ENCODE assay signal across 8 cellular contexts in the genomic region with DNA sequence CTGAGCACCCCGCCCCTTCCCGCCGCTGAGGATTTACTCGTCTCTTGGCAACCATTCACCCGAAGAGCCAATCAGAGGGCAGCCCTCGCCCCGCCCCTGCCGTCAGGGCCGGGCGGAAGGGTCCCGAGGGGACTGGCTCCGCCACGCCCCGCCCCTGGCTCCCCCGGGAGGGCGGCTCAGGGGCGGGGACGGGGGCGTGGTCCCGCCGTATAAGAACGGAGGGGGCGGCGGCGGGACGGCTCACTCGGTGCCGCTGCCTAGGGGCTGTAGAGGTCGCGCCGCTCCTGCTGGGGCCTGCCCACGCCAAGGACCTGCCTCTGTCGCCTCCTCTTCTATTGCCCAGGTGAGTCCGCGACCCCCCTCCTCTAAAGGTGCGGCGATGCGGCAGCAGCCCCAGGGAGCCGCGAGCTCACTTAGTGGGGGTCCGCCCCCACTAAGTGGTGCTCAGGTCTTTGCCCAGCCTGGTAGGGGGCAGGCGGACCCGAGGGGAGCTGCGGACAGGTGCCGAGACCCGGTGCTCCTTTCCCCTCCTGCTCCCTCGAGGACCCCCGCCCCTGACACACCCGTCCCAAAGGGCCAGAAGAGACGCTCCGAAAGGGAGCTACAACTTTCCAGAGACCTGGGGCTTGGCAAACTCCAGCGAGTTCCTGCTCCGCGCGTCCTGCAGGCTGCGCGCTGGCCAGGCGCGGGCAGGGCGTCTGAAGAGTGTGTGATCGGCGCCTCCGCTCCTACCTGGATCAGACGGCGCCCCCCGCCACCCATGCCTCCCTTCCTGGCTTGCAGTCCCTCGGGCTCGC. TPM values are rescaled to one million over a fixed set of nuclear protein-coding genes. Genes with fewer than 3 reads are reported as not detected.
DNase-seq lines count a peak whose midpoint lies in the region; ATAC-seq, FAIRE-seq and TF ChIP-seq lines count a peak whose summit lies in the region.

A gene (plus strand): TSS at position 238 of the 797 bp plus-strand sequence. CDS start 16,821 bp downstream, outside the sequence.

- peak; percentile 100 for DNase-seq in Daoy (ENCODE audit: low read depth)
- peak; percentile 99 for DNase-seq in GM23248
- peak; percentile 98 for DNase-seq in Karpas-422
- peak; percentile 84 for DNase-seq in RCC 7860 (ENCODE audit: low spot score)
- peak; percentile 99 for DNase-seq in activated T-helper 1 cell treated with Interleukin-2 at 50 U/mL for 16 hours (ENCODE audit: low read depth)
- peak; percentile 93 to 95 for DNase-seq in fibroblast of lung (ENCODE audit: low read depth in 2 of 2)
- peak; percentile 99 for DNase-seq in naive B cell
- peak; percentile 93 to 96 for DNase-seq in stimulated activated CD8-positive, alpha-beta memory T cell treated with anti-CD3 and anti-CD28 coated beads, Interleukin-7, amount 100 ng/mL, for 48 hours (ENCODE audit: extremely low read depth in 1 of 2, low read depth in 1 of 2)

- no peaks in the 10 kb centered on the region for H3K79me2 ChIP-seq in GM23248 (ENCODE audit: insufficient read depth)
- no peaks in the 10 kb centered on the region for H3K79me2 ChIP-seq in Karpas-422 (ENCODE audit: low read length)
- no peaks in the 10 kb centered on the region for H3K79me2 ChIP-seq in fibroblast of lung (ENCODE audit: control insufficient read depth, insufficient read depth, low read length)

- peak; percentile 75 to 80 for ATAC-seq in naive B cell (ENCODE audit: low read depth in 2 of 2)

- H3K9me3 ChIP-seq in GM23248 (ENCODE audit: low read depth) (no peaks in the 10 kb centered on the region), Karpas-422 (ENCODE audit: low read length) (no peaks in the 10 kb centered on the region), fibroblast of lung (ENCODE audit: control insufficient read depth, insufficient read depth, low read depth, low read length) (no peaks in the 10 kb centered on the region)

- H3K27me3 ChIP-seq in GM23248 (replicated peaks; ENCODE audit: insufficient read depth) (0 out of 2 replicates have a peak, but pooled peaks cover 10% of the 10 kb centered on the region), Karpas-422 (ENCODE audit: low read length) (no peaks in the 10 kb centered on the region), fibroblast of lung (ENCODE audit: control insufficient read depth, insufficient read depth, low read length) (no peaks in the 10 kb centered on the region)

- H3K27ac Mint-ChIP-seq in naive B cell: peak within 1 kb of the TSS; percentile 99 to 100 (median 100)

- peaks cover 12 to 16% of the 10 kb centered on the region in 2 donors for H3K36me3 Mint-ChIP-seq in naive B cell

- H3K4me2 ChIP-seq in GM23248 (ENCODE audit: unreplicated experiment): peak within 1 kb of the TSS; percentile 94
- H3K4me2 ChIP-seq in Karpas-422 (ENCODE audit: low read depth, low read length, poor library complexity, severe bottlenecking): peak within 1 kb of the TSS; percentile 73
- peak within 1 kb of the TSS; percentile 98 for H3K4me2 ChIP-seq in fibroblast of lung (ENCODE audit: extremely low read depth, insufficient read depth, low read length)

- no peak for TF ChIP-seq CTCF in fibroblast of lung (conservative IDR thresholded peaks at IDR 0.05 in 1 of 2, IDR thresholded peaks at IDR 0.05 in 1 of 2; ENCODE audit: low read depth in 1 of 2, low read length in 2 of 2)

- H3K4me3 ChIP-seq in GM23248: peak within 1 kb of the TSS; percentile 81
- H3K4me3 ChIP-seq in Karpas-422 (ENCODE audit: low read length): peak within 1 kb of the TSS; percentile 71
- H3K4me3 ChIP-seq in fibroblast of lung (replicated peaks in 1 of 4; ENCODE audit: control extremely low read depth in 1 of 4, insufficient read depth in 1 of 4, low read depth in 3 of 4, low read length in 4 of 4): peak within 1 kb of the TSS; percentile 84 to 92 (median 90)

- H3K9me2 ChIP-seq in GM23248 (ENCODE audit: insufficient read depth) (no peaks in the 10 kb centered on the region), Karpas-422 (replicated peaks; ENCODE audit: insufficient read depth, low read length) (no peaks in the 10 kb centered on the region)

- no peaks in the 10 kb centered on the region for H3K9me3 Mint-ChIP-seq in naive B cell

- H3K36me3 ChIP-seq in GM23248 (ENCODE audit: low read depth) (no peaks in the 10 kb centered on the region), Karpas-422 (ENCODE audit: insufficient read depth, low read length) (no peaks in the 10 kb centered on the region), fibroblast of lung (ENCODE audit: control insufficient read depth, insufficient read depth, low read length) (no peaks in the 10 kb centered on the region)

- H3K27ac ChIP-seq in GM23248 (no peak within 1 kb of the TSS), Karpas-422 (ENCODE audit: low read length) (no peak within 1 kb of the TSS), fibroblast of lung (ENCODE audit: insufficient read depth, low read length) (peak within 1 kb of the TSS; percentile 41)

- H2AFZ ChIP-seq in GM23248 (peak within 1 kb of the TSS; percentile 94), Karpas-422 (ENCODE audit: low read length) (peak within 1 kb of the TSS; percentile 98), fibroblast of lung (ENCODE audit: low read length) (peak within 1 kb of the TSS; percentile 73)

- H3K9ac ChIP-seq in GM23248 (peak within 1 kb of the TSS; percentile 65), Karpas-422 (ENCODE audit: low read length) (peak within 1 kb of the TSS; percentile 55), fibroblast of lung (ENCODE audit: insufficient read depth, low read length) (peak within 1 kb of the TSS; percentile 59)

- in situ Hi-C loops in GM23248 (cut with MboI): no loop called here

- H3K4me3 Mint-ChIP-seq in naive B cell: peak within 1 kb of the TSS; percentile 97 to 100 (median 99)

- H4K20me1 ChIP-seq in GM23248 (ENCODE audit: insufficient read depth) (no peaks in the 10 kb centered on the region), Karpas-422 (ENCODE audit: insufficient read depth, low read depth, low read length) (no peaks in the 10 kb centered on the region; the same call in 1 of the 2 replicates), fibroblast of lung (ENCODE audit: control insufficient read depth, extremely low read depth, insufficient read depth, low read length) (no peaks in the 10 kb centered on the region)

- no peaks in the 10 kb centered on the region for H3K27me3 Mint-ChIP-seq in naive B cell

- peaks cover 46 to 56% (median 54%) of the 10 kb centered on the region in 3 donors for H3K4me1 Mint-ChIP-seq in naive B cell

- no peak for FAIRE-seq in RCC 7860 (lab: Jason Lieb, UNC)

- H3F3A ChIP-seq in GM23248 (ENCODE audit: insufficient read depth): no peaks in the 10 kb centered on the region

- 1 to 2% methylated on average over 45 to 52 of the region's 68 CpGs for WGBS in GM23248 (ENCODE audit: low coverage in 1 of 2, low lambda C conversion rate in 2 of 2, missing lambda C conversion rate in 2 of 2), 2 experiments

- H3K4me1 ChIP-seq in GM23248 (ENCODE audit: insufficient read depth): no peaks in the 10 kb centered on the region
- peaks cover 26% of the 10 kb centered on the region for H3K4me1 ChIP-seq in Karpas-422 (ENCODE audit: low read length)
- peaks cover 3% of the 10 kb centered on the region for H3K4me1 ChIP-seq in fibroblast of lung (ENCODE audit: control insufficient read depth, extremely low read depth, insufficient read depth, low read length)

RNA-seq across cellular contexts. Expression of the gene that starts here (rescaled TPM):
- under 0.01 TPM in 1 of 2 replicates, not detected in the other for total RNA-seq in Daoy (2014; rRNA removed; shearing (Covaris generic))
- 0.25 TPM in 1 of 2 replicates, not detected in the other for total RNA-seq in GM23248 (2014; rRNA removed; shearing (Covaris generic))
- 0.19 and 0.20 TPM in 2 replicates for polyA plus RNA-seq in GM23248 (2016; fragmentation: Nextera tagmentation; extraction: Ambion mirVana)
- total RNA-seq in Karpas-422 (2014; rRNA removed; shearing (Covaris generic); ENCODE audit: low replicate concordance): 0.14 and 0.60 TPM in 2 replicates
- 6.2 and 8.1 TPM in 2 replicates for total RNA-seq in fibroblast of lung
- 4.2 and 11.7 TPM in 2 replicates for polyA plus RNA-seq in fibroblast of lung
- polyA plus RNA-seq in fibroblast of lung (2012): 3.1 and 7.6 TPM in 2 replicates
- 7.0 and 22.6 TPM in 2 replicates for polyA minus RNA-seq in fibroblast of lung (ENCODE audit: low replicate concordance)
- polyA plus RNA-seq in naive B cell (ENCODE audit: low read depth in 6 of 6): 10 to 100 TPM; 55.9 to 92.4 (median 65.2) TPM

Comparison
In these comparisons a context has a peak if more than half of its experiments do, and no peak if none do; other contexts are left out.
1. RNA of the gene that starts here (polyA plus RNA-seq): 55.9 to 92.4 TPM in naive B cell; 3.1 to 11.7 TPM in fibroblast of lung and 0.19 to 0.20 TPM in GM23248; every median in the first group is over 4 times any median in the second.
2. Peak in DNase-seq in Daoy; RNA of the gene not detected or under 1 TPM.
3. Peak in DNase-seq, H3K4me3 ChIP-seq, H3K9ac ChIP-seq and H3K4me2 ChIP-seq in GM23248; RNA of the gene not detected or under 1 TPM.
4. Peak in DNase-seq, H3K4me3 ChIP-seq, H3K9ac ChIP-seq and H3K4me2 ChIP-seq in Karpas-422; RNA of the gene not detected or under 1 TPM.
5. Peak in every context shown above with its lines, with median percentiles within 50 percentile points of each other: DNase-seq, H2AFZ ChIP-seq, H3K4me2 ChIP-seq, H3K4me3 ChIP-seq and H3K9ac ChIP-seq.